Comparison of ENCODE assay signal across 2 cellular contexts in genomic region chr19:38281820-38282566, GRCh38.
TF ChIP-seq lines count a peak whose summit lies in the region.

No MANE protein-coding gene starts in this region.

TF ChIP-seq in A549, 52 proteins besides CTCF, POLR2A, EP300 and RAD21:
- TF ChIP-seq MAFK (IDR thresholded peaks at IDR 0.05; ENCODE audit: partially characterized antibody) = no peak

TF ChIP-seq in IMR-90, 13 proteins besides CTCF, POLR2A, EP300 and RAD21:
- TF ChIP-seq USF2 (IDR thresholded peaks at IDR 0.05; ENCODE audit: low read depth, low read length) = no peak
